ENCODE assay signal across 22 cellular contexts in the genomic region with DNA sequence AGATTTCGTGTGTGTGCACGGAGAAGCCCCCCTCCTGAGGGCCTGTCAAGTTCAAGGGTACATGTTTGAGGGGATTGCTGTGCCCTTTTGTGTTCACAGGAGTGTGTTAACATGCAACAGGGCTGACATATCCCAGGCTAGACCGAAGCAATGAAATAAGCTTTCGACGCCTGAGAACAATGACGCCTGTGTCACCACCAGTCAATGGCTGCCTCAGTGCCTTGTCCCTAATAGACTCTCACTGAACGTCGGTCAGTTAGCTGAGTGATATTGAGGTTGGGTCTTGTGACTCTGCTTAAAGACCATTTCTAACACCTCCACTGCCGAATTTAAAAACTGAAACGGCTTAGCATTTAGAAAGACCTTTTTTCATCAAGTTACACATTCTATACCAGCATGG.
DNase-seq lines count a peak whose midpoint lies in the region; ATAC-seq and TF ChIP-seq lines count a peak whose summit lies in the region.
"Had no signal": no experiment of that assay in that cellular context is flagged by ENCODE, and none has a peak within 500 bp of the region (broad histone marks: within the 10 kb centered on the region; RNA-seq: fewer than 3 reads in every experiment).

No MANE protein-coding gene starts in this region.

- no peaks in the 10 kb centered on the region for H3K27me3 Mint-ChIP-seq in mesothelial cell of epicardium (ENCODE audit: low read depth)
- H3K27me3 Mint-ChIP-seq in stimulated activated naive CD8-positive, alpha-beta T cell treated with anti-CD3 and anti-CD28 coated beads, Interleukin-15, amount 100 ng/mL, for 72 hours, result no peaks in the 10 kb centered on the region
- H3K27me3 Mint-ChIP-seq: CD4-positive, CD25-positive, alpha-beta regulatory T cell; IgD-negative memory B cell had no signal

- H3K27ac Mint-ChIP-seq in mesothelial cell of epicardium, result peak overlapping the region; percentile 76
- no peak overlapping the region for H3K27ac Mint-ChIP-seq in stimulated activated naive CD8-positive, alpha-beta T cell treated with anti-CD3 and anti-CD28 coated beads, Interleukin-15, amount 100 ng/mL, for 72 hours
- H3K27ac Mint-ChIP-seq: CD4-positive, CD25-positive, alpha-beta regulatory T cell; GM23338; IgD-negative memory B cell had no signal

- TF ChIP-seq CTCF in mesothelial cell of epicardium (IDR thresholded peaks at IDR 0.05; ENCODE audit: unreplicated experiment), result no peak

- no peak overlapping the region for H3K4me3 Mint-ChIP-seq in mesothelial cell of epicardium
- H3K4me3 Mint-ChIP-seq in stimulated activated naive CD8-positive, alpha-beta T cell treated with anti-CD3 and anti-CD28 coated beads, Interleukin-15, amount 100 ng/mL, for 72 hours, result no peak overlapping the region
- H3K4me3 Mint-ChIP-seq: CD4-positive, CD25-positive, alpha-beta regulatory T cell; GM23338; IgD-negative memory B cell had no signal

- no peak for ATAC-seq in stimulated activated naive CD8-positive, alpha-beta T cell treated with anti-CD3 and anti-CD28 coated beads, Interleukin-15, amount 100 ng/mL, for 72 hours
- ATAC-seq: GM23338, HCT116 had no signal

- peaks cover 20% of the 10 kb centered on the region for H3K36me3 Mint-ChIP-seq in mesothelial cell of epicardium

- in situ Hi-C loops in SK-MEL-5 (cut with HindIII; ENCODE audit: low pct_unique_long_range_greater_than_20kb, low sequenced_read_pairs), result no loop called here

- peaks cover 13% of the 10 kb centered on the region for H3K9me3 Mint-ChIP-seq in mesothelial cell of epicardium
- H3K9me3 Mint-ChIP-seq in stimulated activated naive CD8-positive, alpha-beta T cell treated with anti-CD3 and anti-CD28 coated beads, Interleukin-15, amount 100 ng/mL, for 72 hours, result no peaks in the 10 kb centered on the region
- H3K9me3 Mint-ChIP-seq: CD4-positive, CD25-positive, alpha-beta regulatory T cell; GM23338; IgD-negative memory B cell had no signal

- DNase-seq in NCI-H1436 treated with DMSO at 0.1 percent for 48 hours (lab: John Stamatoyannopoulos, UW) (peak; percentile 54), NCI-H1436 (lab: John Stamatoyannopoulos, UW) (no peak), SK-MEL-5 (ENCODE audit: low read depth, low spot score) (peak; percentile 58), mesothelial cell of epicardium (ENCODE audit: low spot score in 2 of 2, unreplicated experiment in 2 of 2) (no peak), superior temporal gyrus (ENCODE audit: extremely low spot score) (peak; percentile 59), AML-193 (lab: John Stamatoyannopoulos, UW) (no peak)
- no peak for DNase-seq in activated T-cell treated with anti-CD3 and anti-CD28 coated beads, Interleukin-2, amount 50 U/mL, for 48 hours
- DNase-seq in stimulated activated naive CD8-positive, alpha-beta T cell treated with anti-CD3 and anti-CD28 coated beads, Interleukin-15, amount 100 ng/mL, for 72 hours, result no peak
- DNase-seq: 8988T; BE2C; CD4-positive, CD25-positive, alpha-beta regulatory T cell; COR-L47; DMS 273 treated with DMSO at 0.1 percent for 48 hours; DND-41; Karpas-422; NCI-H1694 treated with DMSO at 0.1 percent for 48 hours; NCI-H345; NCI-H526; Peyer's patch had no signal

- peaks cover 54% of the 10 kb centered on the region for H3K4me1 Mint-ChIP-seq in mesothelial cell of epicardium
- H3K4me1 Mint-ChIP-seq in stimulated activated naive CD8-positive, alpha-beta T cell treated with anti-CD3 and anti-CD28 coated beads, Interleukin-15, amount 100 ng/mL, for 72 hours, result no peaks in the 10 kb centered on the region

Comparison
In these comparisons a context has a peak if more than half of its experiments do, and no peak if none do; other contexts are left out.
1. DNase-seq: peak in NCI-H1436 treated with DMSO at 0.1 percent for 48 hours (single experiment), SK-MEL-5 (single experiment) and superior temporal gyrus (single experiment); none in NCI-H1436 (single experiment), mesothelial cell of epicardium (0 of 2), AML-193 (0 of 2), activated T-cell treated with anti-CD3 and anti-CD28 coated beads, Interleukin-2, amount 50 U/mL, for 48 hours (0 of 2) and stimulated activated naive CD8-positive, alpha-beta T cell treated with anti-CD3 and anti-CD28 coated beads, Interleukin-15, amount 100 ng/mL, for 72 hours (0 of 2).